In genomic region chr7:151650161-151650560, GRCh38 we compare ENCODE assay signal across 23 cellular contexts.
DNase-seq lines count a peak whose midpoint lies in the region; ATAC-seq and TF ChIP-seq lines count a peak whose summit lies in the region.
"Had no signal": no experiment of that assay in that cellular context is flagged by ENCODE, and none has a peak within 500 bp of the region (broad histone marks: within the 10 kb centered on the region; RNA-seq: fewer than 3 reads in every experiment).

No MANE protein-coding gene starts in this region.

- no peaks in the 10 kb centered on the region for H3K9me2 ChIP-seq in PC-3 (replicated peaks; ENCODE audit: low read length)

- in situ Hi-C loops in ACHN (cut with HindIII; ENCODE audit: low pct_ligation_motif_present, low pct_unique_long_range_greater_than_20kb, low sequenced_read_pairs): no loop called here

- H2AFZ ChIP-seq in PC-3 (ENCODE audit: low read length): no peak overlapping the region

- DNase-seq in ACHN (peak; percentile 50), PC-3 (no peak), stomach (no peak)
- no peak for DNase-seq in activated T-cell treated with anti-CD3 and anti-CD28 coated beads, Interleukin-2, amount 50 U/mL, for 4 hours
- DNase-seq: activated CD4-positive, alpha-beta T cell treated with anti-CD3 and anti-CD28 coated beads, Interleukin-2, amount 50 U/mL, for 1 hour; activated naive CD4-positive, alpha-beta T cell; activated T-cell treated with anti-CD3 and anti-CD28 coated beads, Interleukin-2, amount 50 U/mL, for 48 hours; brain microvascular endothelial cell; DND-41; H9; head of caudate nucleus; kidney glomerular epithelial cell; NCI-H1417; NCI-H446; NCI-H82; stimulated activated CD8-positive, alpha-beta memory T cell treated with anti-CD3 and anti-CD28 coated beads, Interleukin-4, amount 100 ng/mL, for 48 hours; stimulated activated naive CD8-positive, alpha-beta T cell treated with anti-CD3 and anti-CD28 coated beads, Interleukin-15, amount 100 ng/mL, for 72 hours had no signal

- H3K27ac ChIP-seq in PC-3 (ENCODE audit: low read length) (peak overlapping the region; percentile 74), esophagus (ENCODE audit: low read depth in 2 of 2, low read length in 1 of 2) (peak overlapping the region; percentile 38 to 45), stomach (peak overlapping the region; percentile 36 to 82 (median 75))

- H3K9me3 Mint-ChIP-seq in activated T-cell treated with anti-CD3 and anti-CD28 coated beads, Interleukin-2, amount 50 U/mL, for 4 hours: no peaks in the 10 kb centered on the region
- H3K9me3 Mint-ChIP-seq: stimulated activated naive CD8-positive, alpha-beta T cell treated with anti-CD3 and anti-CD28 coated beads, Interleukin-15, amount 100 ng/mL, for 72 hours had no signal

- H3K27me3 ChIP-seq in PC-3 (ENCODE audit: low read length) (no peaks in the 10 kb centered on the region), esophagus (ENCODE audit: control insufficient read depth in 1 of 2, insufficient read depth in 2 of 2, low read length in 2 of 2) (no peaks in the 10 kb centered on the region), stomach (no peaks in the 10 kb centered on the region)
- H3K27me3 ChIP-seq: brain microvascular endothelial cell, tibial nerve had no signal

- no peak overlapping the region for H3K4me3 Mint-ChIP-seq in activated T-cell treated with anti-CD3 and anti-CD28 coated beads, Interleukin-2, amount 50 U/mL, for 4 hours
- H3K4me3 Mint-ChIP-seq: H9; stimulated activated naive CD8-positive, alpha-beta T cell treated with anti-CD3 and anti-CD28 coated beads, Interleukin-15, amount 100 ng/mL, for 72 hours had no signal

- POLR2A ChIA-PET in PC-3 (lab: Charles Lee; ENCODE audit: unreplicated experiment): interaction anchor here (0.6 kb wide), 1 partner anchor 19 kb away, joined by 3 read pairs; no protein-coding TSS in a partner anchor

- H3K9me3 ChIP-seq in PC-3 (ENCODE audit: low read length): no peaks in the 10 kb centered on the region
- peaks cover 1% of the 10 kb centered on the region in 2 donors for H3K9me3 ChIP-seq in esophagus (ENCODE audit: control insufficient read depth in 2 of 2, insufficient read depth in 1 of 2, low read depth in 1 of 2, low read length in 1 of 2)
- H3K9me3 ChIP-seq in stomach: peaks cover 0 to 2% (median 0%) of the 10 kb centered on the region in 4 donors

- peak overlapping the region; percentile 63; the same call in 1 of the 2 replicates for H3K4me2 ChIP-seq in PC-3 (ENCODE audit: low read length)

- peaks cover 16% of the 10 kb centered on the region for H3K36me3 Mint-ChIP-seq in activated T-cell treated with anti-CD3 and anti-CD28 coated beads, Interleukin-2, amount 50 U/mL, for 4 hours (ENCODE audit: insufficient read depth)

- H3K9ac ChIP-seq in PC-3 (ENCODE audit: low read length): no peak overlapping the region; the same call in 1 of the 2 replicates

- no TSS peak for BruUV-seq in PC-3 (replicated peaks; lab: Mats Ljungman, UMichigan)

- TF ChIP-seq CTCF in PC-3 (conservative IDR thresholded peaks at IDR 0.05; ENCODE audit: low read depth, low read length) (no peak), stomach (IDR thresholded peaks at IDR 0.05) (no peak)

- peaks cover 43% of the 10 kb centered on the region for H3K4me1 ChIP-seq in PC-3 (ENCODE audit: insufficient read depth, low read length)
- no peaks in the 10 kb centered on the region for H3K4me1 ChIP-seq in esophagus (ENCODE audit: control insufficient read depth in 2 of 2, insufficient read depth in 2 of 2, low read length in 1 of 2)
- peaks cover 0 to 25% (median 16%) of the 10 kb centered on the region in 4 donors for H3K4me1 ChIP-seq in stomach

- intact Hi-C loops in PC-3 (cut with micrococcal nuclease): loop anchor here (2.0 kb wide), 1 partner anchor 37 kb away; no protein-coding TSS in a partner anchor
- intact Hi-C loops in stomach (cut with DNase I; ENCODE audit: low total_unique reads): no loop called here

- H3K79me2 ChIP-seq in PC-3 (ENCODE audit: low read length): no peaks in the 10 kb centered on the region

- CTCF ChIA-PET in PC-3 (lab: Charles Lee): no interaction called here

- H3K4me3 ChIP-seq in PC-3 (ENCODE audit: low read length) (no peak overlapping the region), esophagus (ENCODE audit: low read depth in 1 of 2, low read length in 2 of 2) (no peak overlapping the region), stomach (no peak overlapping the region)
- H3K4me3 ChIP-seq: K562, tibial nerve had no signal

- no peaks in the 10 kb centered on the region for H4K20me1 ChIP-seq in PC-3 (ENCODE audit: low read length)

- H3K4me1 Mint-ChIP-seq in activated T-cell treated with anti-CD3 and anti-CD28 coated beads, Interleukin-2, amount 50 U/mL, for 4 hours (ENCODE audit: low read depth): no peaks in the 10 kb centered on the region
- H3K4me1 Mint-ChIP-seq: stimulated activated naive CD8-positive, alpha-beta T cell treated with anti-CD3 and anti-CD28 coated beads, Interleukin-15, amount 100 ng/mL, for 72 hours had no signal

- no peaks in the 10 kb centered on the region for H3K27me3 Mint-ChIP-seq in activated T-cell treated with anti-CD3 and anti-CD28 coated beads, Interleukin-2, amount 50 U/mL, for 4 hours (ENCODE audit: low read depth)
- H3K27me3 Mint-ChIP-seq: progenitor cell of endocrine pancreas; stimulated activated naive CD8-positive, alpha-beta T cell treated with anti-CD3 and anti-CD28 coated beads, Interleukin-15, amount 100 ng/mL, for 72 hours had no signal

- no peak for TF ChIP-seq POLR2A in stomach (IDR thresholded peaks at IDR 0.05)

- H3K36me3 ChIP-seq in PC-3 (ENCODE audit: low read depth, low read length) (peaks cover 1% of the 10 kb centered on the region; the same call in 1 of the 2 replicates), esophagus (ENCODE audit: control insufficient read depth in 2 of 2, insufficient read depth in 2 of 2, low read length in 1 of 2) (peaks cover 0 to 2% of the 10 kb centered on the region in 2 donors), stomach (no peaks in the 10 kb centered on the region)
- H3K36me3 ChIP-seq: brain microvascular endothelial cell, tibial nerve had no signal

- ATAC-seq in PC-3: no peak
- ATAC-seq in activated T-cell treated with anti-CD3 and anti-CD28 coated beads, Interleukin-2, amount 50 U/mL, for 4 hours: no peak
- no peak for ATAC-seq in HG03457 (IDR thresholded peaks at IDR 0.05; ENCODE audit: unreplicated experiment)
- ATAC-seq in HG03039 (IDR thresholded peaks at IDR 0.05; ENCODE audit: unreplicated experiment): no peak
- ATAC-seq: K562; stimulated activated naive CD8-positive, alpha-beta T cell treated with anti-CD3 and anti-CD28 coated beads, Interleukin-15, amount 100 ng/mL, for 72 hours had no signal

- TF ChIP-seq EP300 in stomach (IDR thresholded peaks at IDR 0.05): no peak

- 96 to 98% methylated on average over 4 of the region's 4 CpGs for WGBS in esophagus, 2 donors
- WGBS in stomach, 5 donors: 92 to 97% (median 97%) methylated on average over 4 of the region's 4 CpGs

- H3F3A ChIP-seq in PC-3 (ENCODE audit: low read length, unreplicated experiment): no peaks in the 10 kb centered on the region
